Comparison of ENCODE assay signal across 9 cellular contexts in the genomic region with DNA sequence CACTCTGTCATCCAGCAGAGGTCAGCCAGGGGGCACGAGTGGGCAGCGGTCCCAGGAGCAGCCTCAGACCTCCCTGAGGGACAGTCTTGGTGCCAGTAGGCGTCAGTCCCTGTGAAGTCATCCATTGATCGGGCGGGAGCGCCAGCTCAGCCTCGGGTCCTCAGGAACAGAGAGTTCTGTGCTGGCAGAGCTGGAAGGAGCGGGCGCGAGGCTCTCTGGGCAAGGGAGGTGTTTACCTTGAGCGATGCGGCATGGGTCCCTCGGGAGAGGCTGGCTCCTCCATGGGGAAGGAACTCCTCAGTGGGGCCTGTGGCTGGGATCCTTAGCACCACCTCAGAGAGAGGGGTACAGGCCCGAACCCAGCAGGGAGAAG.
DNase-seq lines count a peak whose midpoint lies in the region; ATAC-seq and TF ChIP-seq lines count a peak whose summit lies in the region.
"Had no signal": no experiment of that assay in that cellular context is flagged by ENCODE, and none has a peak within 500 bp of the region (broad histone marks: within the 10 kb centered on the region; RNA-seq: fewer than 3 reads in every experiment).

No MANE protein-coding gene starts in this region.

- peaks cover 11 to 79% (median 45%) of the 10 kb centered on the region in 4 donors for H3K4me1 Mint-ChIP-seq in CD4-positive, CD25-positive, alpha-beta regulatory T cell

- H3K36me3 Mint-ChIP-seq in CD4-positive, CD25-positive, alpha-beta regulatory T cell = no peaks in the 10 kb centered on the region

- TF ChIP-seq CTCF in psoas muscle (IDR thresholded peaks at IDR 0.05) = no peak

- DNase-seq in CD4-positive, CD25-positive, alpha-beta regulatory T cell = no peak
- DNase-seq in NCI-H446 treated with DMSO at 0.1 percent for 48 hours (lab: John Stamatoyannopoulos, UW) (peak; percentile 32), Right ventricle myocardium superior (peak; percentile 89), psoas muscle (peak; percentile 79 to 89), NCI-H2196 (lab: John Stamatoyannopoulos, UW; ENCODE audit: unreplicated experiment) (no peak)
- no peak for DNase-seq in activated naive CD4-positive, alpha-beta T cell (lab: John Stamatoyannopoulos, UW)
- no peak for DNase-seq in activated CD4-positive, alpha-beta T cell treated with anti-CD3 and anti-CD28 coated beads for 48 hours
- DNase-seq: activated CD4-positive, alpha-beta T cell treated with anti-CD3 and anti-CD28 coated beads for 1 hour had no signal

- H3K36me3 ChIP-seq in CD4-positive, CD25-positive, alpha-beta regulatory T cell (ENCODE audit: control insufficient read depth, insufficient read depth, low read length) = no peaks in the 10 kb centered on the region
- no peaks in the 10 kb centered on the region for H3K36me3 ChIP-seq in psoas muscle (ENCODE audit: insufficient read depth in 1 of 2, low read depth in 1 of 2)

- no peaks in the 10 kb centered on the region for H3K9me3 ChIP-seq in CD4-positive, CD25-positive, alpha-beta regulatory T cell (ENCODE audit: control insufficient read depth in 2 of 2, low read length in 2 of 2)
- H3K9me3 ChIP-seq in psoas muscle = no peaks in the 10 kb centered on the region

- peaks cover 83% of the 10 kb centered on the region for H3K4me1 ChIP-seq in CD4-positive, CD25-positive, alpha-beta regulatory T cell (ENCODE audit: control insufficient read depth, insufficient read depth, low read length, poor library complexity, severe bottlenecking)
- H3K4me1 ChIP-seq in psoas muscle = peaks cover 68% of the 10 kb centered on the region

- peak overlapping the region; percentile 64 to 86 (median 80) for H3K27ac Mint-ChIP-seq in CD4-positive, CD25-positive, alpha-beta regulatory T cell

- ATAC-seq in CD4-positive, CD25-positive, alpha-beta regulatory T cell (ENCODE audit: low read depth in 2 of 2) = no peak
- ATAC-seq in Right ventricle myocardium superior (ENCODE audit: poor library complexity) (peak; percentile 57), psoas muscle (peak; percentile 41 to 77 (median 68)), GM21447 (IDR thresholded peaks at IDR 0.05; ENCODE audit: unreplicated experiment) (no peak)

- H3K9me3 Mint-ChIP-seq in CD4-positive, CD25-positive, alpha-beta regulatory T cell = no peaks in the 10 kb centered on the region

- no peak overlapping the region for H3K27ac ChIP-seq in CD4-positive, CD25-positive, alpha-beta regulatory T cell (ENCODE audit: insufficient read depth, low read length, poor library complexity, severe bottlenecking)
- peak overlapping the region; percentile 73 for H3K27ac ChIP-seq in psoas muscle

- intact Hi-C loops in Right ventricle myocardium superior (cut with DNase I) = no loop called here
- intact Hi-C loops in psoas muscle (cut with DNase I) = no loop called here

- no peaks in the 10 kb centered on the region for H3K27me3 Mint-ChIP-seq in CD4-positive, CD25-positive, alpha-beta regulatory T cell

- H3K4me3 Mint-ChIP-seq in CD4-positive, CD25-positive, alpha-beta regulatory T cell = peak overlapping the region in 2 of 4 donors; percentile 38 to 83

- WGBS in psoas muscle, 3 donors = 14 to 24% (median 21%) methylated on average over 13 to 14 of the region's 14 CpGs

- no peaks in the 10 kb centered on the region for H3K27me3 ChIP-seq in CD4-positive, CD25-positive, alpha-beta regulatory T cell (ENCODE audit: control insufficient read depth, insufficient read depth, low read length)
- H3K27me3 ChIP-seq in psoas muscle (ENCODE audit: insufficient read depth in 3 of 3, low read length in 2 of 3) = no peaks in the 10 kb centered on the region

- no peak overlapping the region for H3K4me3 ChIP-seq in CD4-positive, CD25-positive, alpha-beta regulatory T cell (ENCODE audit: low read depth, low read length)
- H3K4me3 ChIP-seq in psoas muscle = peak overlapping the region; percentile 30

Comparison
In these comparisons a context has a peak if more than half of its experiments do, and no peak if none do; other contexts are left out.
1. ATAC-seq: peak in Right ventricle myocardium superior (single experiment) and psoas muscle (4 of 4); none in CD4-positive, CD25-positive, alpha-beta regulatory T cell (0 of 2) and GM21447 (single experiment).
2. DNase-seq: peak in NCI-H446 treated with DMSO at 0.1 percent for 48 hours (single experiment), Right ventricle myocardium superior (single experiment) and psoas muscle (2 of 2); none in CD4-positive, CD25-positive, alpha-beta regulatory T cell (0 of 3), activated naive CD4-positive, alpha-beta T cell (0 of 4), NCI-H2196 (single experiment) and activated CD4-positive, alpha-beta T cell treated with anti-CD3 and anti-CD28 coated beads for 48 hours (single experiment).